Comparison of ENCODE assay signal across 9 cellular contexts in genomic region chr4:25065901-25066610, GRCh38. TPM values are rescaled to one million over a fixed set of nuclear protein-coding genes. Genes with fewer than 3 reads are reported as not detected.
"Had no signal": no experiment of that assay in that cellular context is flagged by ENCODE, and none has a peak within 500 bp of the region (broad histone marks: within the 10 kb centered on the region; RNA-seq: fewer than 3 reads in every experiment).

No MANE protein-coding gene starts in this region.

- H3K27ac ChIP-seq: adrenal gland, pancreas, transverse colon had no signal

- H3K9me3 ChIP-seq: adrenal gland, pancreas, transverse colon had no signal

- H3K4me1 ChIP-seq: adrenal gland, pancreas, transverse colon had no signal

- H3K4me3 ChIP-seq: adrenal gland, pancreas, transverse colon had no signal

- DNase-seq: activated B cell treated with CpG ODN at 0.5 μM for 24 hours; activated CD4-positive, alpha-beta T cell treated with anti-CD3 and anti-CD28 coated beads, Interleukin-2, amount 10 ng/mL, durations not matched to agents 24 days and 14 days; activated CD8-positive, alpha-beta memory T cell treated with anti-CD3 and anti-CD28 coated beads for 24 hours; activated naive CD4-positive, alpha-beta T cell treated with anti-CD3 and anti-CD28 coated beads, Interleukin-2, amount 50 U/mL, for 16 hours; adrenal gland; erythroblast; pancreas; small intestine; transverse colon had no signal

- H3K27me3 ChIP-seq: adrenal gland, pancreas, transverse colon had no signal

- H3K36me3 ChIP-seq: adrenal gland, pancreas, transverse colon had no signal

RNA-seq across cellular contexts. Expression of gene LGI2, which starts 35.3 kb away (rescaled TPM):
- total RNA-seq: activated B cell treated with CpG ODN at 0.5 μM for 24 hours; activated CD4-positive, alpha-beta T cell treated with anti-CD3 and anti-CD28 coated beads, Interleukin-2, amount 10 ng/mL, durations not matched to agents 24 days and 14 days had no signal
